8 cellular contexts compared by ENCODE assay signal in the genomic region with DNA sequence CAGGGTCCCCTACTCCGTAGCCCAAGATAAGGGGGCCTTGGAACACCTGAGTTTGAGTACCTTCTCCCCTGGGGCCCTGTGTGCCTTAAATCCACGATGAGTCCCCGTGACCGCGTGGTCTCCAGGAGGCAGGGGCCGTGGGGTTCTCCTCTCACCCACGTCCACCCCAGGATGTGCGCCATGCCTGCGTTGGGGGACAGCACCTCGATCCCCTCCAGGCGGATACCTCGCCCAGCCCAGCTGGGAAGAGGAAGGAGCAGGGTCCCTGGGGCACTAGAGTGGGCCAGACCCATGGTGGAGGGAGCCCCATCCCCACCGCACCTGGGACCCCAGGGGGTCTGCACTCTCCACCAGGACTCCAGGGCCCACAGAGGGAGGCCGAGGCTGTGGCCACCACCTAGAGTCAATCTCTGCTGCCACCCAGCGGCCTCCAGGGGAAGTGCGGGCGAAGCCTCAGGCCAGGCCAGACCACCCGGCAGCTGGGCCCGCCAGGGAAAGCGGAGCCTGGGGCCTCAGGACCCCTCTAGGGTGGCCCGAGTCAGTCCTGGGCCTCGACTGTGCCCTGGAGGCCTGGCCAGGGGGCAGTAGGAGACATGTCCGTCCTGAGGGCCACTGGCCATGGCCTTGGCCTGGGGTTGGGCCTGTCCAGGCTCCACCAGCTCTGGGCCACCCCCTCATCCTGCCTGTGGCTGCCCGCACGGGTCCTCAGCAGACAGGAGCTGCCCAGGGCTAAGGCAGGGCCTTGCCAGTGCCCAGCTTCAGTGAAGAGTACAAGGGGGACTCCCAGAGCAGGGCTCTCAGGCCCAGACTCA. TPM values are rescaled to one million over a fixed set of nuclear protein-coding genes. Genes with fewer than 3 reads are reported as not detected.
DNase-seq lines count a peak whose midpoint lies in the region; ATAC-seq, FAIRE-seq and TF ChIP-seq lines count a peak whose summit lies in the region.

No MANE protein-coding gene starts in this region.

- H3K27ac Mint-ChIP-seq in memory B cell: no peak overlapping the region

- no peaks in the 10 kb centered on the region for H3K4me1 Mint-ChIP-seq in memory B cell

- no peak for FAIRE-seq in GM12892 (lab: Jason Lieb, UNC)

- no peaks in the 10 kb centered on the region for H3K36me3 Mint-ChIP-seq in memory B cell

- H3K27me3 Mint-ChIP-seq in memory B cell: peaks cover 8% of the 10 kb centered on the region

- DNase-seq in 8988T (peak; percentile 97), GM12892 (ENCODE audit: insufficient read length) (peak; percentile 87), NCI-H1694 treated with DMSO at 0.1 percent for 48 hours (lab: John Stamatoyannopoulos, UW) (peak; percentile 23), dermis blood vessel endothelial cell (peak; percentile 69), memory B cell (ENCODE audit: low spot score in 2 of 2) (peak; percentile 70 to 89)
- DNase-seq in activated CD4-positive, alpha-beta T cell treated with anti-CD3 and anti-CD28 coated beads, Interleukin-2, amount 50 U/mL, for 1 hour: peak; percentile 67
- peak; percentile 42 to 52 for DNase-seq in stimulated activated CD8-positive, alpha-beta memory T cell treated with anti-CD3 and anti-CD28 coated beads, Interleukin-2, amount 100 ng/mL, for 1 hour (ENCODE audit: low read depth in 2 of 2)

- TF ChIP-seq POLR2A in GM12892 (IDR thresholded peaks at IDR 0.05; ENCODE audit: low read depth, low read length): no peak

- H3K9me3 Mint-ChIP-seq in memory B cell: no peaks in the 10 kb centered on the region

- ATAC-seq in memory B cell (ENCODE audit: low read depth): peak; percentile 75
- no peak for ATAC-seq in HG03354 (IDR thresholded peaks at IDR 0.05; ENCODE audit: poor library complexity, severe bottlenecking, unreplicated experiment)

- no peak overlapping the region for H3K4me3 Mint-ChIP-seq in memory B cell

RNA-seq across cellular contexts. Expression of gene FAM53A, which starts 55.0 kb away (rescaled TPM):
- 0.53 TPM for polyA plus RNA-seq in GM12892 (2012; ENCODE audit: missing spikeins)
- total RNA-seq in dermis blood vessel endothelial cell: 1.1 and 2.4 TPM in 2 replicates

Comparison
In these comparisons a context has a peak if more than half of its experiments do, and no peak if none do; other contexts are left out.
1. DNase-seq: peak in every context shown above with its lines; median percentile 97 in 8988T; 87 in GM12892; 80 in memory B cell; 69 in dermis blood vessel endothelial cell; 67 in activated CD4-positive, alpha-beta T cell treated with anti-CD3 and anti-CD28 coated beads, Interleukin-2, amount 50 U/mL, for 1 hour; 47 in stimulated activated CD8-positive, alpha-beta memory T cell treated with anti-CD3 and anti-CD28 coated beads, Interleukin-2, amount 100 ng/mL, for 1 hour; 23 in NCI-H1694 treated with DMSO at 0.1 percent for 48 hours.